In genomic region chr16:86558355-86559193, GRCh38 we compare ENCODE assay signal across 1 cellular context.
TF ChIP-seq lines count a peak whose summit lies in the region.

No MANE protein-coding gene starts in this region.

TF ChIP-seq in IMR-90, 13 proteins besides CTCF, POLR2A, EP300 and RAD21 (continued from another document):
- TF ChIP-seq USF2 (IDR thresholded peaks at IDR 0.05; ENCODE audit: low read depth, low read length) (no peak), SMC3 (IDR thresholded peaks at IDR 0.05; ENCODE audit: low read depth, low read length) (no peak), FOS (IDR thresholded peaks at IDR 0.05; ENCODE audit: low read depth, low read length) (no peak)
